In the genomic region with DNA sequence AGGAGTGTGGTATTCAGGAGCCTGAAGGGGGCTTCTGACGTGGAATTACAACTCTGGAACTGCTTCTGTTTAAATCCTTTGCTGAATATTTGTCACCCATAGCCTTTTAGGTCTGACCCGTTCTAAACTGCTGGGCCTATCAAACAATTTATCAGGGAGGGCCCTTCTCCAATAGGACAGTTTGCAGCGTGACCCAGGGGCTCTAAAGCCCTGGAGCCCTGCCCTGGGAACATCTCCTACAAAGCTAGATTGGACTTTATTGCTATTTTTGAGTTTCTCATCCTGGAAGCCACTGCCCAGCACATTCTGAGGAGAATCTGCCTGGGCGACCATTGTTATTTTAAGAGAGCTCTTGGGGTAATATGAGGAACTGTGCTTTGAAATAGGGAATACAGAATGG, we compare ENCODE assay signal across 10 cellular contexts. TPM values are rescaled to one million over a fixed set of nuclear protein-coding genes. Genes with fewer than 3 reads are reported as not detected.
DNase-seq lines count a peak whose midpoint lies in the region; ATAC-seq and TF ChIP-seq lines count a peak whose summit lies in the region.
"Had no signal": no experiment of that assay in that cellular context is flagged by ENCODE, and none has a peak within 500 bp of the region (broad histone marks: within the 10 kb centered on the region; RNA-seq: fewer than 3 reads in every experiment).

No MANE protein-coding gene starts in this region.

- peak overlapping the region; percentile 82 for H3K27ac ChIP-seq in cardiac muscle cell
- H3K27ac ChIP-seq in mesenchymal stem cell (ENCODE audit: low read length, poor library complexity, severe bottlenecking) = no peak overlapping the region
- H3K27ac ChIP-seq in upper lobe of left lung = peak overlapping the region; percentile 88 to 99 (median 95)

- ATAC-seq in Right ventricle myocardium superior (ENCODE audit: poor library complexity) (no peak), upper lobe of left lung (ENCODE audit: low FRiP score in 2 of 2) (no peak), WTC11 (no peak)

- no peak for TF ChIP-seq POLR2A in upper lobe of left lung (IDR thresholded peaks at IDR 0.05)

- no peak overlapping the region for H2BK120ac ChIP-seq in mesenchymal stem cell (ENCODE audit: low read depth, low read length)

- 84% methylated on average over 4 of the region's 4 CpGs for WGBS in mesenchymal stem cell
- 37 to 59% methylated on average over 3 to 4 of the region's 4 CpGs for WGBS in upper lobe of left lung, 2 donors

- peak overlapping the region; percentile 86 for H3K4me3 Mint-ChIP-seq in activated naive CD8-positive, alpha-beta T cell
- H3K4me3 Mint-ChIP-seq in WTC11 = no peak overlapping the region
- H3K4me3 Mint-ChIP-seq: H9 had no signal

- H3K9me3 ChIP-seq in cardiac muscle cell (ENCODE audit: low read depth) (no peaks in the 10 kb centered on the region), mesenchymal stem cell (ENCODE audit: control insufficient read depth, low read length) (no peaks in the 10 kb centered on the region), upper lobe of left lung (no peaks in the 10 kb centered on the region)

- H3K14ac ChIP-seq in mesenchymal stem cell (ENCODE audit: low read length in 2 of 2) = no peak overlapping the region

- H3K27ac Mint-ChIP-seq in activated naive CD8-positive, alpha-beta T cell = peak overlapping the region; percentile 97
- H3K27ac Mint-ChIP-seq in WTC11 = no peak overlapping the region

- H4K91ac ChIP-seq in mesenchymal stem cell (ENCODE audit: low read length) = peak overlapping the region; percentile 60

- no peak overlapping the region for H4K8ac ChIP-seq in mesenchymal stem cell (ENCODE audit: low read length)

- H3K4ac ChIP-seq in mesenchymal stem cell (ENCODE audit: low read depth in 1 of 2, low read length in 2 of 2) = no peak overlapping the region

- peaks cover 2% of the 10 kb centered on the region for H3K36me3 Mint-ChIP-seq in activated naive CD8-positive, alpha-beta T cell
- H3K36me3 Mint-ChIP-seq in WTC11 = no peaks in the 10 kb centered on the region

- H3K18ac ChIP-seq in mesenchymal stem cell (ENCODE audit: low read depth in 1 of 2, low read length in 2 of 2) = peak overlapping the region in 1 of 2 experiments; percentile 40

- peaks cover 96% of the 10 kb centered on the region for H3K4me1 Mint-ChIP-seq in activated naive CD8-positive, alpha-beta T cell (ENCODE audit: low read depth)
- H3K4me1 Mint-ChIP-seq in WTC11 = peaks cover 91% of the 10 kb centered on the region

- H3K4me1 ChIP-seq in cardiac muscle cell (ENCODE audit: low read depth) = peaks cover 86% of the 10 kb centered on the region
- H3K4me1 ChIP-seq in mesenchymal stem cell (ENCODE audit: control insufficient read depth, insufficient read depth, low read depth, low read length) = peaks cover 31% of the 10 kb centered on the region
- peaks cover 99 to 100% (median 100%) of the 10 kb centered on the region in 4 donors for H3K4me1 ChIP-seq in upper lobe of left lung

- peaks cover 41% of the 10 kb centered on the region for H3K79me1 ChIP-seq in mesenchymal stem cell (replicated peaks; ENCODE audit: low read length, poor library complexity, severe bottlenecking)

- H3K4me3 ChIP-seq in cardiac muscle cell (no peak overlapping the region), mesenchymal stem cell (ENCODE audit: insufficient read depth in 1 of 2, low read depth in 1 of 2, low read length in 2 of 2) (no peak overlapping the region), upper lobe of left lung (no peak overlapping the region)

- H2AFZ ChIP-seq in mesenchymal stem cell (ENCODE audit: low read depth, low read length) = no peak overlapping the region

- no peak overlapping the region for H3K9ac ChIP-seq in mesenchymal stem cell (ENCODE audit: low read length)

- H3K27me3 ChIP-seq in cardiac muscle cell (no peaks in the 10 kb centered on the region), mesenchymal stem cell (ENCODE audit: control insufficient read depth in 1 of 2, insufficient read depth in 1 of 2, low read length in 2 of 2) (no peaks in the 10 kb centered on the region), upper lobe of left lung (no peaks in the 10 kb centered on the region)

- H3K36me3 ChIP-seq in cardiac muscle cell (no peaks in the 10 kb centered on the region), mesenchymal stem cell (ENCODE audit: control insufficient read depth in 1 of 2, insufficient read depth in 2 of 2, low read depth in 1 of 2, low read length in 2 of 2) (peaks cover 4 to 7% of the 10 kb centered on the region in 2 experiments), upper lobe of left lung (peaks cover 0 to 4% (median 0%) of the 10 kb centered on the region in 4 donors)

- H2BK5ac ChIP-seq in mesenchymal stem cell (ENCODE audit: low read depth, low read length, poor library complexity, severe bottlenecking) = no peak overlapping the region

- H3K4me2 ChIP-seq in mesenchymal stem cell (ENCODE audit: low read length, poor library complexity, severe bottlenecking) = no peak overlapping the region

- DNase-seq in cardiac muscle cell (ENCODE audit: low read depth in 1 of 2, low spot score in 1 of 2) (no peak), Right ventricle myocardium superior (no peak), mesenchymal stem cell (no peak), upper lobe of left lung (no peak), WTC11 (ENCODE audit: low spot score) (no peak), T1000 (lab: John Stamatoyannopoulos, UW) (no peak), hypothalamus (lab: John Stamatoyannopoulos, UW) (no peak)
- DNase-seq: H9, NCI-H774 had no signal

- no peaks in the 10 kb centered on the region for H3K27me3 Mint-ChIP-seq in activated naive CD8-positive, alpha-beta T cell
- H3K27me3 Mint-ChIP-seq in WTC11 (ENCODE audit: low read depth) = no peaks in the 10 kb centered on the region

- H3K23ac ChIP-seq in mesenchymal stem cell (ENCODE audit: low read length in 2 of 2) = no peak overlapping the region

- POLR2A ChIA-PET in WTC11 (lab: Charles Lee) = no interaction called here

- TF ChIP-seq CTCF in cardiac muscle cell (IDR thresholded peaks at IDR 0.05; ENCODE audit: low read depth, low read length) (no peak), upper lobe of left lung (IDR thresholded peaks at IDR 0.05) (no peak), WTC11 (IDR thresholded peaks at IDR 0.05) (no peak)

- no peak for TF ChIP-seq EP300 in upper lobe of left lung (IDR thresholded peaks at IDR 0.05)

- H2BK15ac ChIP-seq in mesenchymal stem cell (ENCODE audit: low read depth, poor library complexity, severe bottlenecking) = no peak overlapping the region

- H3K9me3 Mint-ChIP-seq in activated naive CD8-positive, alpha-beta T cell (ENCODE audit: low read depth) = no peaks in the 10 kb centered on the region
- H3K9me3 Mint-ChIP-seq in WTC11 = no peaks in the 10 kb centered on the region
- H3K9me3 Mint-ChIP-seq: H9 had no signal

- no peak overlapping the region for H2BK12ac ChIP-seq in mesenchymal stem cell (ENCODE audit: low read length in 2 of 2)

- intact Hi-C loops in Right ventricle myocardium superior (cut with DNase I) = no loop called here

- H2AK5ac ChIP-seq in mesenchymal stem cell (ENCODE audit: low read length, severe bottlenecking) = no peak overlapping the region

- CTCF ChIA-PET in WTC11 (lab: Charles Lee) = interaction anchor here (0.5 to 3.5 kb wide), 2 partner anchors 52 to 73 kb away, joined by 4 to 16 read pairs; no protein-coding TSS in a partner anchor

TF ChIP-seq in WTC11, 78 proteins besides CTCF, POLR2A, EP300 and RAD21 (continues in another document):
- TF ChIP-seq ATF1 (CRISPR knock-in tag; IDR thresholded peaks at IDR 0.05) (no peak), OVOL2 (CRISPR knock-in tag; IDR thresholded peaks at IDR 0.05; ENCODE audit: borderline replicate concordance) (no peak), NR3C1 (CRISPR knock-in tag; conservative IDR thresholded peaks at IDR 0.05; ENCODE audit: low read depth) (no peak)
- TF ChIP-seq, protein P1, sequence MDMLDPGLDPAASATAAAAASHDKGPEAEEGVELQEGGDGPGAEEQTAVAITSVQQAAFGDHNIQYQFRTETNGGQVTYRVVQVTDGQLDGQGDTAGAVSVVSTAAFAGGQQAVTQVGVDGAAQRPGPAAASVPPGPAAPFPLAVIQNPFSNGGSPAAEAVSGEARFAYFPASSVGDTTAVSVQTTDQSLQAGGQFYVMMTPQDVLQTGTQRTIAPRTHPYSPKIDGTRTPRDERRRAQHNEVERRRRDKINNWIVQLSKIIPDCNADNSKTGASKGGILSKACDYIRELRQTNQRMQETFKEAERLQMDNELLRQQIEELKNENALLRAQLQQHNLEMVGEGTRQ (CRISPR knock-in tag; IDR thresholded peaks at IDR 0.05) = no peak
- TF ChIP-seq, protein P2, sequence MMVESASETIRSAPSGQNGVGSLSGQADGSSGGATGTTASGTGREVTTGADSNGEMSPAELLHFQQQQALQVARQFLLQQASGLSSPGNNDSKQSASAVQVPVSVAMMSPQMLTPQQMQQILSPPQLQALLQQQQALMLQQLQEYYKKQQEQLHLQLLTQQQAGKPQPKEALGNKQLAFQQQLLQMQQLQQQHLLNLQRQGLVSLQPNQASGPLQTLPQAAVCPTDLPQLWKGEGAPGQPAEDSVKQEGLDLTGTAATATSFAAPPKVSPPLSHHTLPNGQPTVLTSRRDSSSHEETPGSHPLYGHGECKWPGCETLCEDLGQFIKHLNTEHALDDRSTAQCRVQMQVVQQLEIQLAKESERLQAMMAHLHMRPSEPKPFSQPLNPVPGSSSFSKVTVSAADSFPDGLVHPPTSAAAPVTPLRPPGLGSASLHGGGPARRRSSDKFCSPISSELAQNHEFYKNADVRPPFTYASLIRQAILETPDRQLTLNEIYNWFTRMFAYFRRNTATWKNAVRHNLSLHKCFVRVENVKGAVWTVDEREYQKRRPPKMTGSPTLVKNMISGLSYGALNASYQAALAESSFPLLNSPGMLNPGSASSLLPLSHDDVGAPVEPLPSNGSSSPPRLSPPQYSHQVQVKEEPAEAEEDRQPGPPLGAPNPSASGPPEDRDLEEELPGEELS (CRISPR knock-in tag; IDR thresholded peaks at IDR 0.05) = no peak

RNA-seq across cellular contexts. Expression of gene KLF13, which starts 35.5 kb away (rescaled TPM):
- total RNA-seq in cardiac muscle cell (26.3 and 35.7 TPM in 2 replicates), Right ventricle myocardium superior (65.7 TPM), upper lobe of left lung (100 to 1,000 TPM; 103 to 231 (median 147) TPM), WTC11 (2021) (36.9 to 38.1 TPM (median 37.2 TPM) in 3 replicates)
- polyA plus RNA-seq in cardiac muscle cell = 15.1 and 34.8 TPM in 2 replicates
- 93.2 TPM for polyA plus RNA-seq in mesenchymal stem cell (2013, experiment 1 of 2)
- polyA plus RNA-seq in mesenchymal stem cell (2013, experiment 2 of 2) = 91.8 TPM
